Comparison of ENCODE assay signal across 15 cellular contexts in genomic region chr20:8740265-8740664, GRCh38.
A peak's percentile ranks its signal among the peaks of the same experiment; 100 is the strongest.
DNase-seq lines count a peak whose midpoint lies in the region; ATAC-seq lines count a peak whose summit lies in the region.
"Had no signal": no experiment of that assay in that cellular context is flagged by ENCODE, and none has a peak within 500 bp of the region (broad histone marks: within the 10 kb centered on the region; RNA-seq: fewer than 3 reads in every experiment).

No MANE protein-coding gene starts in this region.

- DNase-seq in NCI-H1694 treated with DMSO at 0.1 percent for 48 hours (lab: John Stamatoyannopoulos, UW): no peak
- no peak for DNase-seq in NCI-H82 treated with DMSO at 0.1 percent for 48 hours (lab: John Stamatoyannopoulos, UW; ENCODE audit: unreplicated experiment)
- no peak for DNase-seq in DMS53 treated with DMSO at 0.1 percent for 48 hours (lab: John Stamatoyannopoulos, UW; ENCODE audit: unreplicated experiment)
- no peak for DNase-seq in T-helper 9 cell
- DNase-seq: activated naive CD8-positive, alpha-beta T cell treated with anti-CD3 and anti-CD28 coated beads for 36 hours; caudate nucleus; natural killer cell; NCI-H1105; NCI-H526 treated with DMSO at 0.1 percent for 48 hours; stimulated activated naive CD4-positive, alpha-beta T cell had no signal

- ATAC-seq in GM18499 (IDR thresholded peaks at IDR 0.05; ENCODE audit: insufficient read depth, unreplicated experiment) (peak; percentile 85), GM19438 (IDR thresholded peaks at IDR 0.05; ENCODE audit: low read depth, unreplicated experiment) (peak; percentile 68), HG02759 (IDR thresholded peaks at IDR 0.05; ENCODE audit: unreplicated experiment) (peak; percentile 93), HG03432 (IDR thresholded peaks at IDR 0.05; ENCODE audit: unreplicated experiment) (peak; percentile 94)
- ATAC-seq: left lobe of liver, natural killer cell had no signal
